ENCODE assay signal across 8 cellular contexts in genomic region chr20:38751360-38751976, GRCh38. TPM values are rescaled to one million over a fixed set of nuclear protein-coding genes. Genes with fewer than 3 reads are reported as not detected.
DNase-seq lines count a peak whose midpoint lies in the region; ATAC-seq and TF ChIP-seq lines count a peak whose summit lies in the region.

No MANE protein-coding gene starts in this region.

- peaks cover 3% of the 10 kb centered on the region for H3K9me3 Mint-ChIP-seq in nephron progenitor cell

- H3K4me1 ChIP-seq in left lung = peaks cover 0 to 20% of the 10 kb centered on the region in 2 donors

- H3K36me3 Mint-ChIP-seq in nephron progenitor cell (ENCODE audit: low read depth) = peaks cover 41% of the 10 kb centered on the region

- H3K9me3 ChIP-seq in left lung = no peaks in the 10 kb centered on the region

- no peak for ATAC-seq in left lung
- ATAC-seq in HG02571 (IDR thresholded peaks at IDR 0.05; ENCODE audit: unreplicated experiment) = no peak

- peaks cover 0 to 44% of the 10 kb centered on the region in 2 donors for H3K36me3 ChIP-seq in left lung

- no peak overlapping the region for H3K27ac Mint-ChIP-seq in nephron progenitor cell

- peak; percentile 49 for DNase-seq in CD1c-positive myeloid dendritic cell (ENCODE audit: extremely low spot score)
- peak; percentile 50 for DNase-seq in GM12865 (ENCODE audit: low read depth)
- DNase-seq in NCI-H524 treated with DMSO at 0.1 percent for 48 hours (lab: John Stamatoyannopoulos, UW) = peak; percentile 10
- peak; percentile 77 for DNase-seq in choroid plexus epithelial cell (ENCODE audit: low read depth)
- no peak for DNase-seq in nephron progenitor cell
- no peak for DNase-seq in left lung
- DNase-seq in GM19240 (ENCODE audit: insufficient read length, low spot score) = no peak

- peak; percentile 57 for TF ChIP-seq CTCF in GM12865 (IDR thresholded peaks at IDR 0.05; ENCODE audit: insufficient read depth, low read depth, low read length, missing control alignments)
- peak; percentile 71 for TF ChIP-seq CTCF in choroid plexus epithelial cell (conservative IDR thresholded peaks at IDR 0.05; ENCODE audit: low read depth, low read length)
- peak; percentile 63 for TF ChIP-seq CTCF in nephron progenitor cell (IDR thresholded peaks at IDR 0.05)
- peak in 1 of 2 donors; percentile 48 for TF ChIP-seq CTCF in left lung (IDR thresholded peaks at IDR 0.05)

- no peaks in the 10 kb centered on the region for H3K27me3 ChIP-seq in left lung

- peaks cover 16% of the 10 kb centered on the region for H3K27me3 Mint-ChIP-seq in nephron progenitor cell (ENCODE audit: low read depth, poor library complexity)

- H3K4me3 Mint-ChIP-seq in nephron progenitor cell = no peak overlapping the region

- H3K4me1 Mint-ChIP-seq in nephron progenitor cell = peaks cover 25% of the 10 kb centered on the region

- no peak overlapping the region for H3K4me3 ChIP-seq in GM12865 (ENCODE audit: low read depth, low read length)
- H3K4me3 ChIP-seq in choroid plexus epithelial cell (ENCODE audit: low read depth, low read length) = no peak overlapping the region
- H3K4me3 ChIP-seq in left lung = no peak overlapping the region

- intact Hi-C loops in left lung (cut with DNase I) = no loop called here

- no peak overlapping the region for H3K27ac ChIP-seq in left lung

RNA-seq across cellular contexts. Expression of gene ACTR5, which starts 3.2 kb away (rescaled TPM):
- 1 to 10 TPM; 6.2 to 6.9 TPM for total RNA-seq in left lung

RNA-seq across cellular contexts. Expression of gene SLC32A1, which starts 27.2 kb away (rescaled TPM):
- total RNA-seq in left lung = not detected

RNA-seq across cellular contexts. Expression of gene PPP1R16B, which starts 54.0 kb away (rescaled TPM):
- 1 to 10 TPM; 5.4 to 9.8 TPM for total RNA-seq in left lung

Comparison
In these comparisons a context has a peak if more than half of its experiments do, and no peak if none do; other contexts are left out.
1. DNase-seq: peak in CD1c-positive myeloid dendritic cell (single experiment), GM12865 (single experiment), NCI-H524 treated with DMSO at 0.1 percent for 48 hours (single experiment) and choroid plexus epithelial cell (single experiment); none in nephron progenitor cell (single experiment), left lung (0 of 2) and GM19240 (single experiment).